Comparison of ENCODE assay signal across 2 cellular contexts in genomic region chr17:72351884-72352346, GRCh38.
TF ChIP-seq lines count a peak whose summit lies in the region.

No MANE protein-coding gene starts in this region.

TF ChIP-seq in HEK293, 187 proteins besides CTCF, POLR2A, EP300 and RAD21 (continues in another document):
- TF ChIP-seq ZNF148 (tag by site-specific recombination; IDR thresholded peaks at IDR 0.05; ENCODE audit: borderline replicate concordance), result no peak
- TF ChIP-seq ZNF513 (tag by site-specific recombination; IDR thresholded peaks at IDR 0.05), result no peak
- TF ChIP-seq TRIM28 (IDR thresholded peaks at IDR 0.05; ENCODE audit: borderline replicate concordance, low read length), result 0 out of 2 replicates have a peak, but pooled peaks have one; percentile 14
- no peak for TF ChIP-seq PRDM1 (tag by site-specific recombination; IDR thresholded peaks at IDR 0.05)
- 0 out of 2 replicates have a peak, but pooled peaks have one; percentile 11 for TF ChIP-seq IKZF3 (tag by site-specific recombination; IDR thresholded peaks at IDR 0.05)
- peak; percentile 96 for TF ChIP-seq KLF17 (tag by site-specific recombination; IDR thresholded peaks at IDR 0.05)
- TF ChIP-seq WT1 (tag by site-specific recombination; IDR thresholded peaks at IDR 0.05), result 0 out of 2 replicates have a peak, but pooled peaks have one; percentile 19
- TF ChIP-seq SP7 (tag by site-specific recombination; IDR thresholded peaks at IDR 0.05), result peak; percentile 33; the same call in 1 of the 2 replicates
- peak; percentile 62; the same call in 1 of the 2 replicates for TF ChIP-seq ZNF600 (tag by site-specific recombination; IDR thresholded peaks at IDR 0.05)
- TF ChIP-seq ZNF184 (tag by site-specific recombination; IDR thresholded peaks at IDR 0.05), result no peak
- TF ChIP-seq ZNF211 (tag by site-specific recombination; IDR thresholded peaks at IDR 0.05; ENCODE audit: low read depth), result no peak
- peak; percentile 55; the same call in 1 of the 2 replicates for TF ChIP-seq MZF1 (tag by site-specific recombination; IDR thresholded peaks at IDR 0.05; ENCODE audit: borderline replicate concordance)
- 0 out of 2 replicates have a peak, but pooled peaks have one; percentile 15 for TF ChIP-seq EGR2 (tag by site-specific recombination; IDR thresholded peaks at IDR 0.05; ENCODE audit: low read depth)
- TF ChIP-seq ZNF610 (tag by site-specific recombination; IDR thresholded peaks at IDR 0.05; ENCODE audit: borderline replicate concordance), result no peak
- TF ChIP-seq PRDM2 (tag by site-specific recombination; IDR thresholded peaks at IDR 0.05; ENCODE audit: borderline replicate concordance), result no peak
- no peak for TF ChIP-seq ZFP3 (tag by site-specific recombination; IDR thresholded peaks at IDR 0.05; ENCODE audit: low read depth)
- TF ChIP-seq ZNF157 (tag by site-specific recombination; IDR thresholded peaks at IDR 0.05), result no peak

TF ChIP-seq in H1, 55 proteins besides CTCF, POLR2A, EP300 and RAD21 (continued from another document):
- TF ChIP-seq CHD1 (IDR thresholded peaks at IDR 0.05; ENCODE audit: low read depth, low read length), result no peak
- TF ChIP-seq JUN (IDR thresholded peaks at IDR 0.05; ENCODE audit: low read depth, low read length), result no peak
- TF ChIP-seq SUZ12 (IDR thresholded peaks at IDR 0.05; ENCODE audit: low read length), result no peak
- no peak for TF ChIP-seq KDM5A (IDR thresholded peaks at IDR 0.05; ENCODE audit: low read length)
- no peak for TF ChIP-seq RBBP5 (IDR thresholded peaks at IDR 0.05; ENCODE audit: borderline replicate concordance, low read depth, low read length)
- no peak for TF ChIP-seq SIX5 (IDR thresholded peaks at IDR 0.05; ENCODE audit: low read depth, low read length)
- no peak for TF ChIP-seq EZH2 (IDR thresholded peaks at IDR 0.05; ENCODE audit: low read depth, low read length, severe bottlenecking)
- TF ChIP-seq JUND (IDR thresholded peaks at IDR 0.05; ENCODE audit: low read length), result no peak
- TF ChIP-seq TBP (IDR thresholded peaks at IDR 0.05; ENCODE audit: low read depth, low read length), result no peak
- no peak for TF ChIP-seq PHF8 (conservative IDR thresholded peaks at IDR 0.05; ENCODE audit: low read depth, low read length)
- no peak for TF ChIP-seq BCL11A (IDR thresholded peaks at IDR 0.05; ENCODE audit: low read depth in 2 of 2, low read length in 2 of 2)
- TF ChIP-seq USF2 (IDR thresholded peaks at IDR 0.05; ENCODE audit: low read length), result no peak
- TF ChIP-seq ASH2L (IDR thresholded peaks at IDR 0.05; ENCODE audit: low read length), result no peak
